Comparison of ENCODE assay signal across 6 cellular contexts in genomic region chr11:65870706-65871681, GRCh38. TPM values are rescaled to one million over a fixed set of nuclear protein-coding genes. Genes with fewer than 3 reads are reported as not detected.
DNase-seq lines count a peak whose midpoint lies in the region; ATAC-seq and TF ChIP-seq lines count a peak whose summit lies in the region.

No MANE protein-coding gene starts in this region.

- H3K36me3 ChIP-seq in right atrium auricular region (peaks cover 32% of the 10 kb centered on the region), SJCRH30 (peaks cover 14% of the 10 kb centered on the region)

- H3K4me1 ChIP-seq in right atrium auricular region (peaks cover 0 to 35% of the 10 kb centered on the region in 2 donors), SJCRH30 (peaks cover 5% of the 10 kb centered on the region; the same call in 1 of the 2 replicates)

- H3K9me3 ChIP-seq in right atrium auricular region (no peaks in the 10 kb centered on the region), SJCRH30 (replicated peaks) (no peaks in the 10 kb centered on the region)

- no peak for ATAC-seq in Right ventricle myocardium superior (ENCODE audit: poor library complexity)
- no peak for ATAC-seq in left cardiac atrium
- no peak for ATAC-seq in GM18858 (IDR thresholded peaks at IDR 0.05; ENCODE audit: unreplicated experiment)

- TF ChIP-seq CTCF in right atrium auricular region (IDR thresholded peaks at IDR 0.05) = no peak

- peak overlapping the region; percentile 89 to 97 for H3K27ac ChIP-seq in right atrium auricular region
- no peak overlapping the region for H3K27ac ChIP-seq in SJCRH30

- no peaks in the 10 kb centered on the region for H3K27me3 ChIP-seq in right atrium auricular region
- H3K27me3 ChIP-seq in SJCRH30 = no peaks in the 10 kb centered on the region

- intact Hi-C loops in Right ventricle myocardium superior (cut with DNase I) = no loop called here
- intact Hi-C loops in left cardiac atrium (cut with DNase I) = no loop called here

- DNase-seq in Right ventricle myocardium superior (peak; percentile 76), left cardiac atrium (no peak), right atrium auricular region (ENCODE audit: low spot score) (no peak), NCI-H2196 treated with DMSO at 0.1 percent for 48 hours (lab: John Stamatoyannopoulos, UW; ENCODE audit: unreplicated experiment) (no peak), SJCRH30 (no peak)

- peak overlapping the region in 1 of 2 donors; percentile 60 for H3K4me3 ChIP-seq in right atrium auricular region
- no peak overlapping the region for H3K4me3 ChIP-seq in SJCRH30

RNA-seq across cellular contexts. Expression of gene EFEMP2, which starts 1.6 kb away (rescaled TPM):
- total RNA-seq in Right ventricle myocardium superior = 80.0 TPM
- 100 to 1,000 TPM in 1 of 2 donors, 10 to 100 TPM in 1; 98.0 to 103 TPM for total RNA-seq in left cardiac atrium
- 100 to 1,000 TPM; 117 to 156 TPM for total RNA-seq in right atrium auricular region
- total RNA-seq in SJCRH30 (2014; rRNA removed; shearing (Covaris generic)) = 21.5 and 23.9 TPM in 2 replicates

RNA-seq across cellular contexts. Expression of gene CTSW, which starts 8.6 kb away (rescaled TPM):
- total RNA-seq in Right ventricle myocardium superior (0.73 TPM), left cardiac atrium (1 to 10 TPM in 1 of 2 donors, under 1 TPM in 1; 0.99 to 2.7 TPM), right atrium auricular region (1 to 10 TPM in 1 of 2 donors, under 1 TPM in 1; 0.39 to 1.1 TPM)
- total RNA-seq in SJCRH30 (2014; rRNA removed; shearing (Covaris generic)) = not detected in 2 replicates

RNA-seq across cellular contexts. Expression of gene MUS81, which starts 10.8 kb away (rescaled TPM):
- total RNA-seq in Right ventricle myocardium superior = 30.7 TPM
- 10 to 100 TPM; 36.1 to 37.6 TPM for total RNA-seq in left cardiac atrium
- 10 to 100 TPM; 23.4 to 26.3 TPM for total RNA-seq in right atrium auricular region
- 31.1 and 35.1 TPM in 2 replicates for total RNA-seq in SJCRH30 (2014; rRNA removed; shearing (Covaris generic))

RNA-seq across cellular contexts. Expression of gene CFL1, which starts 13.0 kb away (rescaled TPM):
- 288 TPM for total RNA-seq in Right ventricle myocardium superior
- total RNA-seq in left cardiac atrium = 100 to 1,000 TPM; 439 to 554 TPM
- 100 to 1,000 TPM; 365 to 493 TPM for total RNA-seq in right atrium auricular region
- total RNA-seq in SJCRH30 (2014; rRNA removed; shearing (Covaris generic)) = 743 and 763 TPM in 2 replicates

RNA-seq across cellular contexts. Expression of gene FIBP, which starts 17.3 kb away (rescaled TPM):
- total RNA-seq in Right ventricle myocardium superior (37.7 TPM), left cardiac atrium (10 to 100 TPM; 37.8 to 44.3 TPM), right atrium auricular region (10 to 100 TPM; 50.9 to 82.8 TPM)
- total RNA-seq in SJCRH30 (2014; rRNA removed; shearing (Covaris generic)) = 64.3 and 68.1 TPM in 2 replicates
